1 cellular context compared by ENCODE assay signal in genomic region chr11:65891180-65892136, GRCh38.
A peak's percentile ranks its signal among the peaks of the same experiment; 100 is the strongest.
TF ChIP-seq lines count a peak whose summit lies in the region.

No MANE protein-coding gene starts in this region.

TF ChIP-seq in A549, 52 proteins besides CTCF, POLR2A, EP300 and RAD21 (continued from another document):
- TF ChIP-seq, protein P1, sequence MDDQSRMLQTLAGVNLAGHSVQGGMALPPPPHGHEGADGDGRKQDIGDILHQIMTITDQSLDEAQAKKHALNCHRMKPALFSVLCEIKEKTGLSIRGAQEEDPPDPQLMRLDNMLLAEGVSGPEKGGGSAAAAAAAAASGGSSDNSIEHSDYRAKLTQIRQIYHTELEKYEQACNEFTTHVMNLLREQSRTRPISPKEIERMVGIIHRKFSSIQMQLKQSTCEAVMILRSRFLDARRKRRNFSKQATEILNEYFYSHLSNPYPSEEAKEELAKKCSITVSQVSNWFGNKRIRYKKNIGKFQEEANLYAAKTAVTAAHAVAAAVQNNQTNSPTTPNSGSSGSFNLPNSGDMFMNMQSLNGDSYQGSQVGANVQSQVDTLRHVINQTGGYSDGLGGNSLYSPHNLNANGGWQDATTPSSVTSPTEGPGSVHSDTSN (IDR thresholded peaks at IDR 0.05): peak; percentile 85
- TF ChIP-seq, protein P2, sequence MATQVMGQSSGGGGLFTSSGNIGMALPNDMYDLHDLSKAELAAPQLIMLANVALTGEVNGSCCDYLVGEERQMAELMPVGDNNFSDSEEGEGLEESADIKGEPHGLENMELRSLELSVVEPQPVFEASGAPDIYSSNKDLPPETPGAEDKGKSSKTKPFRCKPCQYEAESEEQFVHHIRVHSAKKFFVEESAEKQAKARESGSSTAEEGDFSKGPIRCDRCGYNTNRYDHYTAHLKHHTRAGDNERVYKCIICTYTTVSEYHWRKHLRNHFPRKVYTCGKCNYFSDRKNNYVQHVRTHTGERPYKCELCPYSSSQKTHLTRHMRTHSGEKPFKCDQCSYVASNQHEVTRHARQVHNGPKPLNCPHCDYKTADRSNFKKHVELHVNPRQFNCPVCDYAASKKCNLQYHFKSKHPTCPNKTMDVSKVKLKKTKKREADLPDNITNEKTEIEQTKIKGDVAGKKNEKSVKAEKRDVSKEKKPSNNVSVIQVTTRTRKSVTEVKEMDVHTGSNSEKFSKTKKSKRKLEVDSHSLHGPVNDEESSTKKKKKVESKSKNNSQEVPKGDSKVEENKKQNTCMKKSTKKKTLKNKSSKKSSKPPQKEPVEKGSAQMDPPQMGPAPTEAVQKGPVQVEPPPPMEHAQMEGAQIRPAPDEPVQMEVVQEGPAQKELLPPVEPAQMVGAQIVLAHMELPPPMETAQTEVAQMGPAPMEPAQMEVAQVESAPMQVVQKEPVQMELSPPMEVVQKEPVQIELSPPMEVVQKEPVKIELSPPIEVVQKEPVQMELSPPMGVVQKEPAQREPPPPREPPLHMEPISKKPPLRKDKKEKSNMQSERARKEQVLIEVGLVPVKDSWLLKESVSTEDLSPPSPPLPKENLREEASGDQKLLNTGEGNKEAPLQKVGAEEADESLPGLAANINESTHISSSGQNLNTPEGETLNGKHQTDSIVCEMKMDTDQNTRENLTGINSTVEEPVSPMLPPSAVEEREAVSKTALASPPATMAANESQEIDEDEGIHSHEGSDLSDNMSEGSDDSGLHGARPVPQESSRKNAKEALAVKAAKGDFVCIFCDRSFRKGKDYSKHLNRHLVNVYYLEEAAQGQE (IDR thresholded peaks at IDR 0.05): no peak; the same call in 1 of the 2 replicates
- peak; percentile 14 for TF ChIP-seq RARB (CRISPR knock-in tag; IDR thresholded peaks at IDR 0.05)
- no peak for TF ChIP-seq CHD4 (IDR thresholded peaks at IDR 0.05; ENCODE audit: borderline replicate concordance)
- peak in 1 of 2 experiments; percentile 60; a peak in 4 of 5 replicates for TF ChIP-seq JUN (IDR thresholded peaks at IDR 0.05)
